Comparison of ENCODE assay signal across 13 cellular contexts in the genomic region with DNA sequence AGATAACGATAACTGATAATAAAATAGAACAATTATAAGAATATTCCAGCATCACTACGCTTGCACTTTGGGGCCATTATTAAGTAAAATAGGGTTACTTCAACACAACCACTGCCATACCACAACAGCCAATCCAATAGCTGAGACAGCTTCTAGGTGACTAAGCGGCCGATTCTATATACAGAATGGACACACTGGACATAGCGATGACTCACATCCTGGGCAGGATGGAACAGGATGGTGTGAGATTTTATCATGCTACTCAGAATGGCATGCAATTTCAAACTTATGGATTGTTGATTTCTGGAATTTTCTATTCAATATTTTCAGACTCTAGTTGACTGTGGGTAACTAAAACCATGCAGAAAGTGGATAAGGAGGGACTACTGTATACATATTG.
DNase-seq lines count a peak whose midpoint lies in the region; ATAC-seq and TF ChIP-seq lines count a peak whose summit lies in the region.
"Had no signal": no experiment of that assay in that cellular context is flagged by ENCODE, and none has a peak within 500 bp of the region (broad histone marks: within the 10 kb centered on the region; RNA-seq: fewer than 3 reads in every experiment).

No MANE protein-coding gene starts in this region.

- TF ChIP-seq CTCF in astrocyte of the cerebellum (IDR thresholded peaks at IDR 0.05; ENCODE audit: low read depth, low read length, missing control alignments) (no peak), neural progenitor cell (IDR thresholded peaks at IDR 0.05) (no peak), CD14-positive monocyte (IDR thresholded peaks at IDR 0.05) (no peak)

- H3K4me3 ChIP-seq in astrocyte of the cerebellum (ENCODE audit: low read depth, low read length) (no peak overlapping the region), neural progenitor cell (no peak overlapping the region)

- no peaks in the 10 kb centered on the region for H3F3A ChIP-seq in neural progenitor cell (ENCODE audit: low read depth)

- no peak for ATAC-seq in left ventricle myocardium superior

- in situ Hi-C loops in ACHN (cut with HindIII; ENCODE audit: low pct_ligation_motif_present, low pct_unique_long_range_greater_than_20kb, low sequenced_read_pairs) (no loop called here), astrocyte of the cerebellum (cut with HindIII; ENCODE audit: low sequenced_read_pairs) (no loop called here)

- no peak overlapping the region for H3K27ac Mint-ChIP-seq in neural progenitor cell
- H3K27ac Mint-ChIP-seq in CD14-positive monocyte, result no peak overlapping the region
- no peak overlapping the region for H3K27ac Mint-ChIP-seq in activated CD4-positive, alpha-beta T cell treated with anti-CD3 and anti-CD28 coated beads, Interleukin-2, amount 10 ng/mL, durations not matched to agents 24 days and 14 days

- H3K9me3 ChIP-seq in neural progenitor cell (ENCODE audit: low read depth), result no peaks in the 10 kb centered on the region

- no peak overlapping the region for H3K4me2 ChIP-seq in neural progenitor cell

- H3K36me3 Mint-ChIP-seq in neural progenitor cell, result peaks cover 3% of the 10 kb centered on the region
- peaks cover 0 to 2% of the 10 kb centered on the region in 2 donors for H3K36me3 Mint-ChIP-seq in CD14-positive monocyte
- H3K36me3 Mint-ChIP-seq in activated CD4-positive, alpha-beta T cell treated with anti-CD3 and anti-CD28 coated beads, Interleukin-2, amount 10 ng/mL, durations not matched to agents 24 days and 14 days (ENCODE audit: low read depth), result no peaks in the 10 kb centered on the region

- H3K4me1 ChIP-seq in neural progenitor cell, result no peaks in the 10 kb centered on the region

- H3K27me3 ChIP-seq in neural progenitor cell, result no peaks in the 10 kb centered on the region

- H3K4me3 Mint-ChIP-seq in neural progenitor cell, result no peak overlapping the region
- H3K4me3 Mint-ChIP-seq in CD14-positive monocyte, result no peak overlapping the region
- H3K4me3 Mint-ChIP-seq in activated CD4-positive, alpha-beta T cell treated with anti-CD3 and anti-CD28 coated beads, Interleukin-2, amount 10 ng/mL, durations not matched to agents 24 days and 14 days, result no peak overlapping the region

- H2AFZ ChIP-seq in neural progenitor cell (replicated peaks), result no peak overlapping the region

- no peaks in the 10 kb centered on the region for H4K20me1 ChIP-seq in neural progenitor cell (ENCODE audit: low read depth)

- no peaks in the 10 kb centered on the region for H3K79me2 ChIP-seq in neural progenitor cell (ENCODE audit: low read depth)

- no peak overlapping the region for H3K9ac ChIP-seq in neural progenitor cell

- H3K9me3 Mint-ChIP-seq in neural progenitor cell, result peaks cover 2% of the 10 kb centered on the region
- H3K9me3 Mint-ChIP-seq in CD14-positive monocyte, result peaks cover 0 to 3% (median 0%) of the 10 kb centered on the region in 7 donors
- H3K9me3 Mint-ChIP-seq in activated CD4-positive, alpha-beta T cell treated with anti-CD3 and anti-CD28 coated beads, Interleukin-2, amount 10 ng/mL, durations not matched to agents 24 days and 14 days, result no peaks in the 10 kb centered on the region

- intact Hi-C loops in left ventricle myocardium superior (cut with micrococcal nuclease) (no loop called here), CD14-positive monocyte (cut with micrococcal nuclease) (no loop called here)
- intact Hi-C loops in activated CD4-positive, alpha-beta T cell treated with anti-CD3 and anti-CD28 coated beads, Interleukin-2, amount 10 ng/mL, durations not matched to agents 24 days and 14 days (cut with micrococcal nuclease), result no loop called here

- H3K27me3 Mint-ChIP-seq in neural progenitor cell (ENCODE audit: insufficient read depth, low read depth) (peaks cover 6% of the 10 kb centered on the region), CD14-positive monocyte (ENCODE audit: low read depth in 3 of 3) (peaks cover 0 to 2% (median 0%) of the 10 kb centered on the region in 3 donors)
- no peaks in the 10 kb centered on the region for H3K27me3 Mint-ChIP-seq in activated CD4-positive, alpha-beta T cell treated with anti-CD3 and anti-CD28 coated beads, Interleukin-2, amount 10 ng/mL, durations not matched to agents 24 days and 14 days

- peaks cover 7% of the 10 kb centered on the region for H3K4me1 Mint-ChIP-seq in neural progenitor cell
- no peaks in the 10 kb centered on the region for H3K4me1 Mint-ChIP-seq in CD14-positive monocyte
- H3K4me1 Mint-ChIP-seq in activated CD4-positive, alpha-beta T cell treated with anti-CD3 and anti-CD28 coated beads, Interleukin-2, amount 10 ng/mL, durations not matched to agents 24 days and 14 days, result no peaks in the 10 kb centered on the region

- no peak overlapping the region for H3K27ac ChIP-seq in neural progenitor cell

- DNase-seq in ACHN, result peak; percentile 57
- peak; percentile 37 for DNase-seq in HT-29 (ENCODE audit: low spot score)
- DNase-seq in astrocyte of the cerebellum (ENCODE audit: low read depth), result peak; percentile 39
- peak; percentile 61 for DNase-seq in hepatic stellate cell (ENCODE audit: low spot score)
- DNase-seq in left ventricle myocardium superior, result no peak
- DNase-seq in neural progenitor cell (ENCODE audit: low spot score), result no peak
- no peak for DNase-seq in CD14-positive monocyte (ENCODE audit: low spot score)
- DNase-seq in activated CD4-positive, alpha-beta T cell treated with anti-CD3 and anti-CD28 coated beads, Interleukin-2, amount 10 ng/mL, durations not matched to agents 24 days and 14 days, result no peak
- DNase-seq: activated CD4-positive, alpha-beta T cell treated with anti-CD3 and anti-CD28 coated beads for 48 hours; activated naive CD4-positive, alpha-beta T cell; Karpas-422; NCI-H510A; stimulated activated naive CD4-positive, alpha-beta T cell had no signal

- no peaks in the 10 kb centered on the region for H3K36me3 ChIP-seq in neural progenitor cell

Comparison
In these comparisons a context has a peak if more than half of its experiments do, and no peak if none do; other contexts are left out.
1. DNase-seq: peak in ACHN (single experiment), HT-29 (single experiment), astrocyte of the cerebellum (single experiment) and hepatic stellate cell (single experiment); none in left ventricle myocardium superior (single experiment), neural progenitor cell (single experiment), CD14-positive monocyte (single experiment) and activated CD4-positive, alpha-beta T cell treated with anti-CD3 and anti-CD28 coated beads, Interleukin-2, amount 10 ng/mL, durations not matched to agents 24 days and 14 days (single experiment).